Comparison of ENCODE assay signal across 16 cellular contexts in the genomic region with DNA sequence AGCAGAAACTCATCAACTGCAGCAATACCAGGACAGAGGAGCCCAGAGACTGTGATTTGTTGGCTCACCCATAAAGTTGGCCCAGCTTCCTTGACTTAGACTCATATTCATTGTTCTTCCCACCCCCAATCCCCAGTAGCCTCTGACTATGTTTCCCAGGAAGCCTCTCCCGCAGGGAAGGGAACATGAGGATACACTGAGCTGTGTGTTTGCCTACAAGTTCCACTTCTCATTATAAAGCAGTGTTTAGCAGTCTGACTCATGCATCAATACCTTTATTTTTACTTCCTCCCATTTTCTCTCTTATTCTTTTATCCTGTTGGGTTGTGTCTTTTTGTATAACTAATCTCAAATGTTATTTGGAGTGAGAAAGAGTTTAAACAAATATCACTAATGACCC.
DNase-seq lines count a peak whose midpoint lies in the region; ATAC-seq and TF ChIP-seq lines count a peak whose summit lies in the region.
"Had no signal": no experiment of that assay in that cellular context is flagged by ENCODE, and none has a peak within 500 bp of the region (broad histone marks: within the 10 kb centered on the region; RNA-seq: fewer than 3 reads in every experiment).

No MANE protein-coding gene starts in this region.

- no peaks in the 10 kb centered on the region for H3K9me2 ChIP-seq in PC-3 (replicated peaks; ENCODE audit: low read length)

- intact Hi-C loops in Calu3 (cut with micrococcal nuclease; ENCODE audit: unreplicated experiment), result loop anchor here (2.0 kb wide), 1 partner anchor 31 kb away; no protein-coding TSS in a partner anchor
- intact Hi-C loops in PC-3 (cut with micrococcal nuclease), result no loop called here
- intact Hi-C loops in mucosa of descending colon (cut with DNase I, micrococcal nuclease), result no loop called here

- H3K4me1 ChIP-seq in PC-3 (ENCODE audit: insufficient read depth, low read length) (peaks cover 62% of the 10 kb centered on the region), mucosa of descending colon (ENCODE audit: low read depth) (peaks cover 5% of the 10 kb centered on the region)

- DNase-seq in Calu3 (peak; percentile 59), PC-3 (peak; percentile 94), epithelial cell of prostate (ENCODE audit: low read depth, low spot score) (peak; percentile 90), mucosa of descending colon (no peak), mesothelial cell of epicardium (ENCODE audit: low spot score in 2 of 2, unreplicated experiment in 2 of 2) (no peak)
- DNase-seq in stimulated activated effector memory CD8-positive, alpha-beta T cell treated with anti-CD3 and anti-CD28 coated beads, Interleukin-12 subunit alpha, Interleukin-12 subunit beta, amount 100 ng/mL, for 72 hours (ENCODE audit: low spot score in 2 of 2), result no peak
- no peak for DNase-seq in T-helper 2 cell treated with Interferon-gamma antibody and Interleukin-4, amounts not matched to agents 5 μg/mL and 100 μg/mL, for 36 hours (ENCODE audit: low spot score)
- DNase-seq: activated CD4-positive, alpha-beta T cell treated with anti-CD3 and anti-CD28 coated beads for 1 hour; activated CD8-positive, alpha-beta memory T cell treated with anti-CD3 and anti-CD28 coated beads, Interleukin-2, amount 50 U/mL, for 48 hours; activated naive CD4-positive, alpha-beta T cell treated with anti-CD3 and anti-CD28 coated beads, Interleukin-2, amount 50 U/mL, for 16 hours; KBM-7; NCI-H1436 treated with DMSO at 0.1 percent for 48 hours; NCI-H446 treated with DMSO at 0.1 percent for 48 hours had no signal

- CTCF ChIA-PET in Calu3 (lab: Charles Lee), result interaction anchor here (0.9 to 1.3 kb wide), 6 partner anchors 8 to 113 kb away, joined by 3 to 7 read pairs (median 5); no protein-coding TSS in a partner anchor
- CTCF ChIA-PET in PC-3 (lab: Charles Lee), result interaction anchor here (1.0 to 1.5 kb wide), 3 partner anchors 8 to 113 kb away, joined by 4 to 14 read pairs (median 9); no protein-coding TSS in a partner anchor

- TF ChIP-seq CTCF in Calu3 (IDR thresholded peaks at IDR 0.05; ENCODE audit: unreplicated experiment) (no peak), PC-3 (conservative IDR thresholded peaks at IDR 0.05; ENCODE audit: low read depth, low read length) (no peak), mucosa of descending colon (IDR thresholded peaks at IDR 0.05) (no peak), mesothelial cell of epicardium (IDR thresholded peaks at IDR 0.05; ENCODE audit: unreplicated experiment) (no peak)

- peak overlapping the region; percentile 42 for H3K9ac ChIP-seq in PC-3 (ENCODE audit: low read length)

- H3K9me3 ChIP-seq in PC-3 (ENCODE audit: low read length) (no peaks in the 10 kb centered on the region), mucosa of descending colon (no peaks in the 10 kb centered on the region)

- H3K79me2 ChIP-seq in PC-3 (ENCODE audit: low read length), result no peaks in the 10 kb centered on the region

- no peak overlapping the region for H3K4me3 ChIP-seq in PC-3 (ENCODE audit: low read length)
- H3K4me3 ChIP-seq in mucosa of descending colon, result no peak overlapping the region
- H3K4me3 ChIP-seq: GM23338 had no signal

- H3K4me2 ChIP-seq in PC-3 (ENCODE audit: low read length), result peak overlapping the region; percentile 44
- H3K4me2 ChIP-seq: GM23338 had no signal

- H3K9me3 Mint-ChIP-seq in Calu3 (ENCODE audit: low read depth, unreplicated experiment), result no peaks in the 10 kb centered on the region
- H3K9me3 Mint-ChIP-seq in stimulated activated effector memory CD8-positive, alpha-beta T cell treated with anti-CD3 and anti-CD28 coated beads, Interleukin-12 subunit alpha, Interleukin-12 subunit beta, amount 100 ng/mL, for 72 hours, result no peaks in the 10 kb centered on the region
- H3K9me3 Mint-ChIP-seq in T-helper 2 cell treated with Interferon-gamma antibody and Interleukin-4, amounts not matched to agents 5 μg/mL and 100 μg/mL, for 36 hours, result no peaks in the 10 kb centered on the region
- H3K9me3 Mint-ChIP-seq in mesothelial cell of epicardium, result peaks cover 16% of the 10 kb centered on the region
- H3K9me3 Mint-ChIP-seq: GM23338, memory B cell had no signal

- H3K27me3 Mint-ChIP-seq in Calu3 (ENCODE audit: unreplicated experiment) (no peaks in the 10 kb centered on the region), mesothelial cell of epicardium (ENCODE audit: low read depth) (no peaks in the 10 kb centered on the region)
- peaks cover 2% of the 10 kb centered on the region for H3K27me3 Mint-ChIP-seq in T-helper 2 cell treated with Interferon-gamma antibody and Interleukin-4, amounts not matched to agents 5 μg/mL and 100 μg/mL, for 36 hours (ENCODE audit: low read depth)

- peak overlapping the region; percentile 35 for H3K4me3 Mint-ChIP-seq in Calu3 (ENCODE audit: low read depth, unreplicated experiment)
- H3K4me3 Mint-ChIP-seq in stimulated activated effector memory CD8-positive, alpha-beta T cell treated with anti-CD3 and anti-CD28 coated beads, Interleukin-12 subunit alpha, Interleukin-12 subunit beta, amount 100 ng/mL, for 72 hours, result no peak overlapping the region
- H3K4me3 Mint-ChIP-seq in T-helper 2 cell treated with Interferon-gamma antibody and Interleukin-4, amounts not matched to agents 5 μg/mL and 100 μg/mL, for 36 hours, result no peak overlapping the region
- no peak overlapping the region for H3K4me3 Mint-ChIP-seq in mesothelial cell of epicardium
- H3K4me3 Mint-ChIP-seq: GM23338, memory B cell had no signal

- H3K36me3 Mint-ChIP-seq in Calu3 (ENCODE audit: insufficient read depth, unreplicated experiment), result no peaks in the 10 kb centered on the region
- H3K36me3 Mint-ChIP-seq in stimulated activated effector memory CD8-positive, alpha-beta T cell treated with anti-CD3 and anti-CD28 coated beads, Interleukin-12 subunit alpha, Interleukin-12 subunit beta, amount 100 ng/mL, for 72 hours, result no peaks in the 10 kb centered on the region
- no peaks in the 10 kb centered on the region for H3K36me3 Mint-ChIP-seq in T-helper 2 cell treated with Interferon-gamma antibody and Interleukin-4, amounts not matched to agents 5 μg/mL and 100 μg/mL, for 36 hours (ENCODE audit: low read depth)
- H3K36me3 Mint-ChIP-seq in mesothelial cell of epicardium, result no peaks in the 10 kb centered on the region
- H3K36me3 Mint-ChIP-seq: memory B cell had no signal

- peaks cover 45% of the 10 kb centered on the region for H3K4me1 Mint-ChIP-seq in Calu3 (ENCODE audit: low read depth, unreplicated experiment)
- no peaks in the 10 kb centered on the region for H3K4me1 Mint-ChIP-seq in stimulated activated effector memory CD8-positive, alpha-beta T cell treated with anti-CD3 and anti-CD28 coated beads, Interleukin-12 subunit alpha, Interleukin-12 subunit beta, amount 100 ng/mL, for 72 hours
- no peaks in the 10 kb centered on the region for H3K4me1 Mint-ChIP-seq in T-helper 2 cell treated with Interferon-gamma antibody and Interleukin-4, amounts not matched to agents 5 μg/mL and 100 μg/mL, for 36 hours (ENCODE audit: low read depth)
- peaks cover 14% of the 10 kb centered on the region for H3K4me1 Mint-ChIP-seq in mesothelial cell of epicardium
- H3K4me1 Mint-ChIP-seq: memory B cell had no signal

- H3F3A ChIP-seq in PC-3 (ENCODE audit: low read length, unreplicated experiment), result peaks cover 5% of the 10 kb centered on the region

- H2AFZ ChIP-seq in PC-3 (ENCODE audit: low read length), result 0 out of 2 replicates have a peak overlapping the region, but pooled peaks have one; percentile 23

- H3K27ac ChIP-seq in PC-3 (ENCODE audit: low read length), result peak overlapping the region; percentile 92
- H3K27ac ChIP-seq in epithelial cell of prostate, result peak overlapping the region; percentile 96

- H4K20me1 ChIP-seq in PC-3 (ENCODE audit: low read length), result no peaks in the 10 kb centered on the region

- POLR2A ChIA-PET in PC-3 (lab: Charles Lee; ENCODE audit: unreplicated experiment), result interaction anchor here (0.6 to 0.7 kb wide), 4 partner anchors 8 to 146 kb away, joined by 3 to 7 read pairs (median 4); no protein-coding TSS in a partner anchor

- ATAC-seq in PC-3 (peak; percentile 95), mucosa of descending colon (peak; percentile 72), HG03108 (IDR thresholded peaks at IDR 0.05; ENCODE audit: unreplicated experiment) (no peak)
- no peak for ATAC-seq in stimulated activated effector memory CD8-positive, alpha-beta T cell treated with anti-CD3 and anti-CD28 coated beads, Interleukin-12 subunit alpha, Interleukin-12 subunit beta, amount 100 ng/mL, for 72 hours
- ATAC-seq: GM23338 had no signal

- H3K27me3 ChIP-seq in PC-3 (ENCODE audit: low read length), result no peaks in the 10 kb centered on the region

- no peaks in the 10 kb centered on the region for H3K36me3 ChIP-seq in PC-3 (ENCODE audit: low read depth, low read length)
- H3K36me3 ChIP-seq in mucosa of descending colon (ENCODE audit: low read depth), result no peaks in the 10 kb centered on the region

- peak overlapping the region; percentile 84 for H3K27ac Mint-ChIP-seq in Calu3 (ENCODE audit: unreplicated experiment)
- no peak overlapping the region for H3K27ac Mint-ChIP-seq in stimulated activated effector memory CD8-positive, alpha-beta T cell treated with anti-CD3 and anti-CD28 coated beads, Interleukin-12 subunit alpha, Interleukin-12 subunit beta, amount 100 ng/mL, for 72 hours
- no peak overlapping the region for H3K27ac Mint-ChIP-seq in T-helper 2 cell treated with Interferon-gamma antibody and Interleukin-4, amounts not matched to agents 5 μg/mL and 100 μg/mL, for 36 hours
- H3K27ac Mint-ChIP-seq in mesothelial cell of epicardium, result no peak overlapping the region
- H3K27ac Mint-ChIP-seq: GM23338, memory B cell had no signal

- BruUV-seq in Calu3 (replicated peaks; lab: Mats Ljungman, UMichigan) (no TSS peak), PC-3 (replicated peaks; lab: Mats Ljungman, UMichigan) (no TSS peak)

Comparison
In these comparisons a context has a peak if more than half of its experiments do, and no peak if none do; other contexts are left out.
1. DNase-seq: peak in Calu3 (single experiment), PC-3 (single experiment) and epithelial cell of prostate (single experiment); none in mucosa of descending colon (0 of 3), stimulated activated effector memory CD8-positive, alpha-beta T cell treated with anti-CD3 and anti-CD28 coated beads, Interleukin-12 subunit alpha, Interleukin-12 subunit beta, amount 100 ng/mL, for 72 hours (0 of 2), T-helper 2 cell treated with Interferon-gamma antibody and Interleukin-4, amounts not matched to agents 5 μg/mL and 100 μg/mL, for 36 hours (single experiment) and mesothelial cell of epicardium (0 of 2).
2. ATAC-seq: peak in PC-3 (single experiment) and mucosa of descending colon (single experiment); none in stimulated activated effector memory CD8-positive, alpha-beta T cell treated with anti-CD3 and anti-CD28 coated beads, Interleukin-12 subunit alpha, Interleukin-12 subunit beta, amount 100 ng/mL, for 72 hours (single experiment) and HG03108 (single experiment).